7 cellular contexts compared by ENCODE assay signal in the genomic region with DNA sequence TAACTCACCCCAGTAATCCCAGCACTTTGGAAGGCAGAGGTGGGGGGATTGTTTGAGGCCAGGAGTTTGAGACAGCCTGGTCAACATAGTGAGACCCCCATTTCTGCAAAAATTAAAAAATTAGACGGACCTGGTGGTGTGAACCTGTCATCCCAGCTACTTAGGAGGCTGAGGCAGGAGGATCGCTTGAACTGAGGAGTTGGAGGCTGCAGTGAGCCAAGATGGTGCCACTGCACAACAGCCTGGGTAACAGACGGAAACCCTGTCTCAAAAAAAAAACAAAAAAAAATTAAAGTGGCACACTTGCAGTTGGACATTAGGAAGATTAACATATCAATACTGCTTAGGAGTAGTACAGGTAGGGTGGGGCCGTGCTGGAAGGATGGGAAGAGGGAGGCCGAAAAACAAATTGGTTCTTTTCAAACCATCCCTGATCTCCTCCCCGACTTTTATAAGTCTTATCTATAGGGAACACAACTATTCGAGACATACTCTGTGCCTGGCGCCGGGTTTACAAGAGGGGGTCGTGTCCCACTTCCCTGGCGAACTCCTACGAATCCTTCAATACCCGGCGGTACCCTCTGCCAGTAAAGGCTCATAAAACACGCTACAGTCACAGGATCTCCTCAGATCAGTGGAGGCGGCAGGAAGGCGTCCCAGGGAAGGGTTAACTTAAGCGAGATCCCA. TPM values are rescaled to one million over a fixed set of nuclear protein-coding genes. Genes with fewer than 3 reads are reported as not detected.
DNase-seq lines count a peak whose midpoint lies in the region; ATAC-seq and TF ChIP-seq lines count a peak whose summit lies in the region.

No MANE protein-coding gene starts in this region.

- intact Hi-C loops in spleen (cut with DNase I; ENCODE audit: low total_unique reads) = no loop called here

- DNase-seq in HFF-Myc (ENCODE audit: extremely low read depth, low read depth) = no peak
- no peak for DNase-seq in WTC11 (ENCODE audit: low spot score)
- no peak for DNase-seq in glutamatergic neuron
- no peak for DNase-seq in spleen
- DNase-seq in iPS-NIHi11 (ENCODE audit: low spot score) = no peak

- H3K4me1 Mint-ChIP-seq in WTC11 = peaks cover 15% of the 10 kb centered on the region
- H3K4me1 Mint-ChIP-seq in glutamatergic neuron (ENCODE audit: low read depth, unreplicated experiment) = peaks cover 6% of the 10 kb centered on the region

- 21 to 23% (median 23%) methylated on average over 17 to 18 of the region's 18 CpGs for WGBS in spleen, 5 donors

- H3K4me1 ChIP-seq in spleen = peaks cover 16 to 59% (median 32%) of the 10 kb centered on the region in 6 donors

- H3K4me3 Mint-ChIP-seq in WTC11 = peak overlapping the region; percentile 98
- peak overlapping the region; percentile 99 for H3K4me3 Mint-ChIP-seq in glutamatergic neuron (ENCODE audit: unreplicated experiment)

- no peak for ATAC-seq in WTC11
- no peak for ATAC-seq in GM19395 (IDR thresholded peaks at IDR 0.05; ENCODE audit: unreplicated experiment)
- no peak for ATAC-seq in GM18870 (IDR thresholded peaks at IDR 0.05; ENCODE audit: unreplicated experiment)

- no peaks in the 10 kb centered on the region for H3K27me3 ChIP-seq in spleen (replicated peaks in 1 of 7)

- H3K9me3 ChIP-seq in spleen = no peaks in the 10 kb centered on the region

- H3K27ac ChIP-seq in spleen = peak overlapping the region; percentile 87 to 96 (median 90)

- peaks cover 0 to 33% (median 10%) of the 10 kb centered on the region in 6 donors for H3K36me3 ChIP-seq in spleen

- H3K27me3 Mint-ChIP-seq in WTC11 (ENCODE audit: low read depth) = no peaks in the 10 kb centered on the region
- peaks cover 3% of the 10 kb centered on the region for H3K27me3 Mint-ChIP-seq in glutamatergic neuron (ENCODE audit: unreplicated experiment)

- no peaks in the 10 kb centered on the region for H3K9me3 Mint-ChIP-seq in WTC11
- peaks cover 13% of the 10 kb centered on the region for H3K9me3 Mint-ChIP-seq in glutamatergic neuron (ENCODE audit: unreplicated experiment)

- TF ChIP-seq POLR2A in spleen (IDR thresholded peaks at IDR 0.05) = no peak

- H3K27ac Mint-ChIP-seq in WTC11 (peak overlapping the region; percentile 96), glutamatergic neuron (ENCODE audit: unreplicated experiment) (peak overlapping the region; percentile 97)

- POLR2A ChIA-PET in WTC11 (lab: Charles Lee) = no interaction called here

- CTCF ChIA-PET in WTC11 (lab: Charles Lee) = no interaction called here

- H3K4me3 ChIP-seq in HFF-Myc (replicated peaks; ENCODE audit: low read depth, low read length) = peak overlapping the region; percentile 98
- peak overlapping the region; percentile 75 to 94 (median 90) for H3K4me3 ChIP-seq in spleen

- TF ChIP-seq CTCF in HFF-Myc (IDR thresholded peaks at IDR 0.05; ENCODE audit: low read depth, low read length, missing control alignments) (no peak), WTC11 (IDR thresholded peaks at IDR 0.05) (no peak), glutamatergic neuron (IDR thresholded peaks at IDR 0.05; ENCODE audit: partially characterized antibody, unreplicated experiment) (no peak), spleen (IDR thresholded peaks at IDR 0.05 in 8 of 11, conservative IDR thresholded peaks at IDR 0.05 in 3 of 11) (no peak)

- H3K36me3 Mint-ChIP-seq in WTC11 = peaks cover 5% of the 10 kb centered on the region
- H3K36me3 Mint-ChIP-seq in glutamatergic neuron (ENCODE audit: unreplicated experiment) = no peaks in the 10 kb centered on the region

TF ChIP-seq in WTC11, 78 proteins besides CTCF, POLR2A, EP300 and RAD21 (continues in another document):
- no peak for TF ChIP-seq ETV6 (CRISPR knock-in tag; IDR thresholded peaks at IDR 0.05)
- no peak for TF ChIP-seq PRRX2 (CRISPR knock-in tag; IDR thresholded peaks at IDR 0.05)
- TF ChIP-seq EMX1 (CRISPR knock-in tag; IDR thresholded peaks at IDR 0.05) = no peak
- no peak for TF ChIP-seq ZNF317 (CRISPR knock-in tag; IDR thresholded peaks at IDR 0.05; ENCODE audit: borderline replicate concordance, low read depth)
- TF ChIP-seq E2F1 (CRISPR knock-in tag; IDR thresholded peaks at IDR 0.05) = no peak
- TF ChIP-seq ZNF532 (CRISPR knock-in tag; IDR thresholded peaks at IDR 0.05; ENCODE audit: borderline replicate concordance) = no peak
- TF ChIP-seq TEAD1 (CRISPR knock-in tag; IDR thresholded peaks at IDR 0.05) = no peak
- TF ChIP-seq HMGA2 (CRISPR knock-in tag; IDR thresholded peaks at IDR 0.05) = no peak
- TF ChIP-seq, protein P1, sequence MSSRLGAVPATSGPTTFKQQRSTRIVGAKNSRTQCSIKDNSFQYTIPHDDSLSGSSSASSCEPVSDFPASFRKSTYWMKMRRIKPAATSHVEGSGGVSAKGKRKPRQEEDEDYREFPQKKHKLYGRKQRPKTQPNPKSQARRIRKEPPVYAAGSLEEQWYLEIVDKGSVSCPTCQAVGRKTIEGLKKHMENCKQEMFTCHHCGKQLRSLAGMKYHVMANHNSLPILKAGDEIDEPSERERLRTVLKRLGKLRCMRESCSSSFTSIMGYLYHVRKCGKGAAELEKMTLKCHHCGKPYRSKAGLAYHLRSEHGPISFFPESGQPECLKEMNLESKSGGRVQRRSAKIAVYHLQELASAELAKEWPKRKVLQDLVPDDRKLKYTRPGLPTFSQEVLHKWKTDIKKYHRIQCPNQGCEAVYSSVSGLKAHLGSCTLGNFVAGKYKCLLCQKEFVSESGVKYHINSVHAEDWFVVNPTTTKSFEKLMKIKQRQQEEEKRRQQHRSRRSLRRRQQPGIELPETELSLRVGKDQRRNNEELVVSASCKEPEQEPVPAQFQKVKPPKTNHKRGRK (CRISPR knock-in tag; IDR thresholded peaks at IDR 0.05; ENCODE audit: borderline replicate concordance) = no peak
- TF ChIP-seq SMAD4 (CRISPR knock-in tag; IDR thresholded peaks at IDR 0.05) = no peak

RNA-seq across cellular contexts. Expression of gene TAF6, which starts 0.6 kb away (rescaled TPM):
- total RNA-seq in WTC11 (2021) (121 to 132 TPM (median 122 TPM) in 3 replicates), glutamatergic neuron (ENCODE audit: unreplicated experiment) (63.1 TPM), spleen (10 to 100 TPM; 29.7 to 44.0 (median 36.5) TPM)
- polyA plus RNA-seq in spleen = 10 to 100 TPM; 16.5 to 36.6 (median 21.3) TPM

RNA-seq across cellular contexts. Expression of gene CNPY4, which starts 0.9 kb away (rescaled TPM):
- total RNA-seq in WTC11 (2021) = 14.3 to 15.1 TPM (median 14.6 TPM) in 3 replicates
- total RNA-seq in glutamatergic neuron (ENCODE audit: unreplicated experiment) = 19.3 TPM
- 10 to 100 TPM; 12.4 to 19.7 (median 15.2) TPM for total RNA-seq in spleen
- 10 to 100 TPM in 2 of 3 donors, 1 to 10 TPM in 1; 9.7 to 14.1 (median 11.0) TPM for polyA plus RNA-seq in spleen

RNA-seq across cellular contexts. Expression of gene MBLAC1, which starts 8.2 kb away (rescaled TPM):
- total RNA-seq in WTC11 (2021) (3.0 to 3.5 TPM (median 3.0 TPM) in 3 replicates), glutamatergic neuron (ENCODE audit: unreplicated experiment) (3.3 TPM), spleen (1 to 10 TPM; 1.7 to 4.4 (median 2.0) TPM)
- polyA plus RNA-seq in spleen = 1 to 10 TPM; 1.8 to 2.7 (median 2.4) TPM

RNA-seq across cellular contexts. Expression of gene AP4M1, which starts 17.1 kb away (rescaled TPM):
- total RNA-seq in WTC11 (2021) (16.9 to 18.0 TPM (median 17.4 TPM) in 3 replicates), glutamatergic neuron (ENCODE audit: unreplicated experiment) (25.9 TPM), spleen (10 to 100 TPM in 5 of 7 donors, 1 to 10 TPM in 2; 9.2 to 18.0 (median 12.0) TPM)
- 10 to 100 TPM in 2 of 3 donors, 1 to 10 TPM in 1; 8.7 to 10.1 (median 10.1) TPM for polyA plus RNA-seq in spleen

RNA-seq across cellular contexts. Expression of gene MCM7, which starts 17.3 kb away (rescaled TPM):
- 306 to 351 TPM (median 315 TPM) in 3 replicates for total RNA-seq in WTC11 (2021)
- 196 TPM for total RNA-seq in glutamatergic neuron (ENCODE audit: unreplicated experiment)
- total RNA-seq in spleen = 10 to 100 TPM; 49.5 to 74.7 (median 64.8) TPM
- 10 to 100 TPM; 72.3 to 92.7 (median 75.8) TPM for polyA plus RNA-seq in spleen
